In genomic region chr20:45373353-45374100, GRCh38 we compare ENCODE assay signal across 8 cellular contexts. TPM values are rescaled to one million over a fixed set of nuclear protein-coding genes. Genes with fewer than 3 reads are reported as not detected.
DNase-seq lines count a peak whose midpoint lies in the region; ATAC-seq and TF ChIP-seq lines count a peak whose summit lies in the region.

No MANE protein-coding gene starts in this region.

- no peaks in the 10 kb centered on the region; the same call in 1 of the 2 replicates for H3K4me1 ChIP-seq in GM23248 (ENCODE audit: insufficient read depth)
- peaks cover 0 to 17% of the 10 kb centered on the region in 2 donors for H3K4me1 ChIP-seq in right atrium auricular region
- H3K4me1 ChIP-seq in psoas muscle, result no peaks in the 10 kb centered on the region
- H3K4me1 ChIP-seq in upper lobe of right lung, result peaks cover 14% of the 10 kb centered on the region

- TF ChIP-seq CTCF in NB4 (IDR thresholded peaks at IDR 0.05; ENCODE audit: low read depth, low read length) (peak; percentile 91), right atrium auricular region (IDR thresholded peaks at IDR 0.05) (peak; percentile 84 to 96), psoas muscle (IDR thresholded peaks at IDR 0.05) (peak; percentile 83), upper lobe of right lung (IDR thresholded peaks at IDR 0.05) (peak; percentile 92)

- peak; percentile 40 for DNase-seq in CMK (ENCODE audit: low read depth)
- DNase-seq in GM23248, result peak; percentile 90
- DNase-seq in NB4 (ENCODE audit: low read depth), result peak; percentile 86
- DNase-seq in T-helper 2 cell, result peak; percentile 73 to 87 (median 82)
- peak; percentile 83 for DNase-seq in right atrium auricular region (ENCODE audit: low spot score)
- DNase-seq in psoas muscle, result peak; percentile 89 to 95
- DNase-seq in upper lobe of right lung, result peak; percentile 95

- H3K9me2 ChIP-seq in GM23248 (ENCODE audit: insufficient read depth), result no peaks in the 10 kb centered on the region

- peak overlapping the region; percentile 88 for H3K4me2 ChIP-seq in GM23248 (ENCODE audit: unreplicated experiment)

- peak; percentile 86 to 94 (median 88) for ATAC-seq in psoas muscle
- peak; percentile 89 for ATAC-seq in upper lobe of right lung

- in situ Hi-C loops in GM23248 (cut with MboI), result no loop called here

- H3K27ac ChIP-seq in GM23248 (peak overlapping the region; percentile 30), angular gyrus (ENCODE audit: low read depth, low read length) (peak overlapping the region; percentile 75), right atrium auricular region (peak overlapping the region; percentile 71 to 81), psoas muscle (peak overlapping the region; percentile 57), upper lobe of right lung (peak overlapping the region; percentile 67)

- H3K36me3 ChIP-seq in GM23248 (ENCODE audit: low read depth), result no peaks in the 10 kb centered on the region
- peaks cover 4% of the 10 kb centered on the region for H3K36me3 ChIP-seq in right atrium auricular region
- peaks cover under 1 to 7% of the 10 kb centered on the region in 2 donors for H3K36me3 ChIP-seq in psoas muscle (ENCODE audit: insufficient read depth in 1 of 2, low read depth in 1 of 2)
- peaks cover 6% of the 10 kb centered on the region for H3K36me3 ChIP-seq in upper lobe of right lung

- no peaks in the 10 kb centered on the region; the same call in 1 of the 2 replicates for H3F3A ChIP-seq in GM23248 (ENCODE audit: insufficient read depth)

- no peaks in the 10 kb centered on the region for H3K27me3 ChIP-seq in GM23248 (replicated peaks; ENCODE audit: insufficient read depth)
- no peaks in the 10 kb centered on the region for H3K27me3 ChIP-seq in right atrium auricular region
- no peaks in the 10 kb centered on the region for H3K27me3 ChIP-seq in psoas muscle (ENCODE audit: insufficient read depth in 3 of 3, low read length in 2 of 3)
- no peaks in the 10 kb centered on the region for H3K27me3 ChIP-seq in upper lobe of right lung

- no peaks in the 10 kb centered on the region for H3K9me3 ChIP-seq in GM23248 (ENCODE audit: low read depth)
- H3K9me3 ChIP-seq in right atrium auricular region, result no peaks in the 10 kb centered on the region
- H3K9me3 ChIP-seq in psoas muscle, result no peaks in the 10 kb centered on the region
- H3K9me3 ChIP-seq in upper lobe of right lung, result no peaks in the 10 kb centered on the region

- H3K79me2 ChIP-seq in GM23248 (ENCODE audit: insufficient read depth), result no peaks in the 10 kb centered on the region

- intact Hi-C loops in psoas muscle (cut with DNase I) (loop anchor here (1.0 to 5.0 kb wide), 6 partner anchors 34 to 64 kb away; partner anchors contain the start of gene PIGT (in 1 of the 2)), upper lobe of right lung (cut with DNase I) (no loop called here)

- WGBS in GM23248 (ENCODE audit: low coverage in 1 of 2, low lambda C conversion rate in 2 of 2, missing lambda C conversion rate in 2 of 2), 2 experiments, result 3 to 4% methylated on average over 30 to 34 of the region's 38 CpGs
- WGBS in psoas muscle, 3 donors, result 10 to 13% (median 10%) methylated on average over 33 to 38 of the region's 38 CpGs

- peak overlapping the region; percentile 69 for H3K9ac ChIP-seq in GM23248

- TF ChIP-seq POLR2A in NB4 (IDR thresholded peaks at IDR 0.05; ENCODE audit: extremely low read depth, insufficient read length), result no peak

- H4K20me1 ChIP-seq in GM23248 (ENCODE audit: insufficient read depth), result no peaks in the 10 kb centered on the region

- H3K4me3 ChIP-seq in GM23248 (peak overlapping the region; percentile 72), NB4 (ENCODE audit: low read depth, low read length) (peak overlapping the region; percentile 39), right atrium auricular region (peak overlapping the region; percentile 39 to 64), psoas muscle (peak overlapping the region; percentile 63), upper lobe of right lung (peak overlapping the region; percentile 60)

- H2AFZ ChIP-seq in GM23248, result peak overlapping the region; percentile 81

RNA-seq across cellular contexts. Expression of gene TP53TG5, which starts 4.6 kb away (rescaled TPM):
- total RNA-seq in GM23248 (2014; rRNA removed; shearing (Covaris generic)), result not detected in 2 replicates
- polyA plus RNA-seq in GM23248 (2016; fragmentation: Nextera tagmentation; extraction: Ambion mirVana) (0.42 and 0.55 TPM in 2 replicates), psoas muscle (1 to 10 TPM in 1 of 3 donors, under 1 TPM in 2; 0.12 to 1.0 (median 0.16) TPM)
- total RNA-seq in right atrium auricular region (not detected), psoas muscle (under 1 TPM in 2 of 4 donors, not detected in 2; 0.38 to 0.69 TPM), upper lobe of right lung (not detected)

RNA-seq across cellular contexts. Expression of gene SYS1, which starts 10.6 kb away (rescaled TPM):
- 27.3 and 38.7 TPM in 2 replicates for total RNA-seq in GM23248 (2014; rRNA removed; shearing (Covaris generic))
- polyA plus RNA-seq in GM23248 (2016; fragmentation: Nextera tagmentation; extraction: Ambion mirVana), result 24.6 and 27.1 TPM in 2 replicates
- 10 to 100 TPM; 31.7 to 41.9 TPM for total RNA-seq in right atrium auricular region
- total RNA-seq in psoas muscle, result 10 to 100 TPM; 17.1 to 29.6 (median 22.9) TPM
- 10 to 100 TPM; 40.9 to 73.3 (median 58.1) TPM for polyA plus RNA-seq in psoas muscle
- 46.5 TPM for total RNA-seq in upper lobe of right lung

RNA-seq across cellular contexts. Expression of gene SDC4, which starts 25.3 kb away (rescaled TPM):
- 368 and 410 TPM in 2 replicates for total RNA-seq in GM23248 (2014; rRNA removed; shearing (Covaris generic))
- polyA plus RNA-seq in GM23248 (2016; fragmentation: Nextera tagmentation; extraction: Ambion mirVana) (454 and 461 TPM in 2 replicates), psoas muscle (100 to 1,000 TPM in 1 of 3 donors, 10 to 100 TPM in 2; 41.6 to 323 (median 63.9) TPM)
- total RNA-seq in right atrium auricular region (10 to 100 TPM; 71.4 to 95.2 TPM), psoas muscle (100 to 1,000 TPM in 2 of 4 donors, 10 to 100 TPM in 2; 32.2 to 283 (median 161) TPM), upper lobe of right lung (345 TPM)

RNA-seq across cellular contexts. Expression of gene DBNDD2, which starts 34.6 kb away (rescaled TPM):
- 5.1 and 5.7 TPM in 2 replicates for total RNA-seq in GM23248 (2014; rRNA removed; shearing (Covaris generic))
- polyA plus RNA-seq in GM23248 (2016; fragmentation: Nextera tagmentation; extraction: Ambion mirVana) (27.9 and 30.0 TPM in 2 replicates), psoas muscle (100 to 1,000 TPM; 151 to 230 (median 162) TPM)
- total RNA-seq in right atrium auricular region (100 to 1,000 TPM; 139 to 159 TPM), psoas muscle (100 to 1,000 TPM; 108 to 180 (median 163) TPM), upper lobe of right lung (66.2 TPM)

RNA-seq across cellular contexts. Expression of gene PIGT, which starts 42.4 kb away (rescaled TPM):
- total RNA-seq in GM23248 (2014; rRNA removed; shearing (Covaris generic)), result 108 and 138 TPM in 2 replicates
- polyA plus RNA-seq in GM23248 (2016; fragmentation: Nextera tagmentation; extraction: Ambion mirVana), result 190 and 198 TPM in 2 replicates
- total RNA-seq in right atrium auricular region, result 100 to 1,000 TPM; 140 to 168 TPM
- 10 to 100 TPM; 48.0 to 74.9 (median 57.1) TPM for total RNA-seq in psoas muscle
- polyA plus RNA-seq in psoas muscle, result 100 to 1,000 TPM in 1 of 3 donors, 10 to 100 TPM in 2; 57.3 to 113 (median 94.7) TPM
- total RNA-seq in upper lobe of right lung, result 66.3 TPM

Comparison
In these comparisons a context has a peak if more than half of its experiments do, and no peak if none do; other contexts are left out.
1. Peak in every context shown above with its lines: DNase-seq, ATAC-seq, H3K4me3 ChIP-seq and H3K27ac ChIP-seq.
2. DNase-seq: peak in every context shown above with its lines; median percentile 95 in upper lobe of right lung; 92 in psoas muscle; 90 in GM23248; 86 in NB4; 83 in right atrium auricular region; 82 in T-helper 2 cell; 40 in CMK.